Comparison of ENCODE assay signal across 1 cellular context in the genomic region with DNA sequence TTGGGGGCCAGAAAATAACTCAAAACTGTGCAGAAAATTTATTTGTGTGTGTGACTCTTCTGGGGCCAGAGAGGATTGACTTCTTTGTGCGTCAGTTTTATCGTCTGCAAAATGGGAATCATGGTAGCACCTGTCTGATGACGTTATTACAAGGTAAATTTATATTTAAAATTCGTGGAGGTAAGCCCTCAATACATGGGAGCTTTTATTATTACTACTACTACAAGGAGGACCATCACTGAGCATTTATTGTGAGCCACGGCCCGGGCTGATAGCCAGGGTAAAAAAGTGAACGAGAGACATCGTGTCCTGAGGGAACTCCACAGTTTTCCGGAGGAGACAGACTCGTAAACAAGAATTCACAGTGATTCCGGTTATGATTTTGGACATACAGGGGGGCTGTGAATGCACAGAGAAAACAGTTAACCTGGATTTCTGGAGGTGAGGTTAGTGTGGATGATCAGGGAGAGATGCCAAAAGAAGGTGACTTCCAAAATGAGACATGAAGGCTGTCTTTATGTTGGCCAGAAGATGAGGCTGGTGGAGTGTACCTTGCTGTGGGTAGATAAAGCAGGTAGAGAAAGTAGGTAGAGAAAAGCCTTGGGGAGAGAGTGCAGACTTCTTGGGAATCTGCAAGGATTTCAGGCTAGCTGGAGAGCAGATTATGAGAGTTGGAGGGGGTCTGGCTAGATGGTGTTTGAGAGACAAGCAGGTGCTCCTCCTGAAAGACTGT.
TF ChIP-seq lines count a peak whose summit lies in the region.

No MANE protein-coding gene starts in this region.

TF ChIP-seq in GM23338, 12 proteins besides CTCF, POLR2A, EP300 and RAD21 (continued from another document):
- no peak for TF ChIP-seq ZNF462 (CRISPR knock-in tag; IDR thresholded peaks at IDR 0.05)
- no peak for TF ChIP-seq ETS1 (IDR thresholded peaks at IDR 0.05)
